Comparison of ENCODE assay signal across 16 cellular contexts in the genomic region with DNA sequence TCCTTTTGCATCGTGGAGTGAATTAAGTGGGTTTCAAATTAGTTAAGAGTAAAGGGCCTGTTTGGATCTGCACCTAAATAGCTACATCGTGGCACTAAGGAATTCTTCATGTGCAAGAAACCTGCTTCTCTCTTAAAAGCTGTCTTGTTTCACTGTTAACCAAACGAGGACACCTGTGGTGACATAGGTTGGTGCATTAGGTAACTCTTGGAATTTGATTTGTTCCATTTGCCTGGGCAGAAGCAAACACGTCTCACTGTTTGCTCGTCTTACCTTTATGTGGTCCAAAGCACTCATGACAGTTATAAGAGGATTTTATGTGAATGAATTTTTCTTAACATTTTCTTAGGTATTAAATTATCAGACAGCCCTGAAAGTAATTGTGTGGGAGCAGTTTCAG.
A peak's percentile ranks its signal among the peaks of the same experiment; 100 is the strongest.
DNase-seq lines count a peak whose midpoint lies in the region; ATAC-seq, FAIRE-seq and TF ChIP-seq lines count a peak whose summit lies in the region.
"Had no signal": no experiment of that assay in that cellular context is flagged by ENCODE, and none has a peak within 500 bp of the region (broad histone marks: within the 10 kb centered on the region; RNA-seq: fewer than 3 reads in every experiment).

No MANE protein-coding gene starts in this region.

- no peak overlapping the region for H2AFZ ChIP-seq in HepG2 (ENCODE audit: low read length)

- no peak overlapping the region for H3K4me3 ChIP-seq in HepG2 (replicated peaks in 1 of 3; ENCODE audit: insufficient read depth in 1 of 3, low read depth in 2 of 3, low read length in 3 of 3)
- no peak overlapping the region for H3K4me3 ChIP-seq in suprapubic skin
- H3K4me3 ChIP-seq in ascending aorta = no peak overlapping the region

- no peak for DNase-seq in activated CD8-positive, alpha-beta T cell treated with anti-CD3 and anti-CD28 coated beads for 36 hours
- DNase-seq in activated CD8-positive, alpha-beta T cell treated with anti-CD3 and anti-CD28 coated beads, Interleukin-2, amount 10 ng/mL, durations not matched to agents 7 days and 5 days = no peak
- DNase-seq in HepG2 (ENCODE audit: low spot score) (peak; percentile 13), suprapubic skin (ENCODE audit: low spot score in 2 of 2) (no peak), ascending aorta (ENCODE audit: low spot score in 2 of 2) (no peak), mucosa of gallbladder (ENCODE audit: low spot score) (no peak), kidney glomerular epithelial cell (lab: John Stamatoyannopoulos, UW) (no peak)
- DNase-seq: activated naive CD4-positive, alpha-beta T cell; head of caudate nucleus; NCI-H1092; SHP77 treated with DMSO at 0.1 percent for 48 hours; stimulated activated CD4-positive, alpha-beta T cell treated with anti-CD3 and anti-CD28 coated beads, Interleukin-12 subunit alpha, Interleukin-12 subunit beta, amount 100 ng/mL, for 4 hours; T-helper 2 cell had no signal

- H3K79me2 ChIP-seq in HepG2 (ENCODE audit: insufficient read depth, low read length) = peaks cover 71% of the 10 kb centered on the region

- no peaks in the 10 kb centered on the region for H3K9me3 Mint-ChIP-seq in activated CD8-positive, alpha-beta T cell treated with anti-CD3 and anti-CD28 coated beads for 36 hours
- no peaks in the 10 kb centered on the region for H3K9me3 Mint-ChIP-seq in activated CD8-positive, alpha-beta T cell treated with anti-CD3 and anti-CD28 coated beads, Interleukin-2, amount 10 ng/mL, durations not matched to agents 7 days and 5 days (ENCODE audit: insufficient read depth)
- no peaks in the 10 kb centered on the region for H3K9me3 Mint-ChIP-seq in activated T-helper 17 cell treated with anti-CD3 and anti-CD28 coated beads, Interleukin-2, amount 50 U/mL, for 72 hours
- H3K9me3 Mint-ChIP-seq: dendritic cell treated with granulocyte-macrophage colony-stimulating factor and Interleukin-4, amounts not matched to agents 40 ng/mL and 50 ng/mL, for 4 days had no signal

- peaks cover 6% of the 10 kb centered on the region; the same call in 1 of the 2 replicates for H4K20me1 ChIP-seq in HepG2 (ENCODE audit: insufficient read depth, low read length)

- no peaks in the 10 kb centered on the region for H3K27me3 ChIP-seq in HepG2 (ENCODE audit: control insufficient read depth in 1 of 2, insufficient read depth in 2 of 2, low read length in 2 of 2)
- no peaks in the 10 kb centered on the region for H3K27me3 ChIP-seq in suprapubic skin
- no peaks in the 10 kb centered on the region for H3K27me3 ChIP-seq in ascending aorta

- H3K4me3 Mint-ChIP-seq in activated CD8-positive, alpha-beta T cell treated with anti-CD3 and anti-CD28 coated beads for 36 hours = no peak overlapping the region
- no peak overlapping the region for H3K4me3 Mint-ChIP-seq in activated CD8-positive, alpha-beta T cell treated with anti-CD3 and anti-CD28 coated beads, Interleukin-2, amount 10 ng/mL, durations not matched to agents 7 days and 5 days
- peak overlapping the region; percentile 13 for H3K4me3 Mint-ChIP-seq in activated T-helper 17 cell treated with anti-CD3 and anti-CD28 coated beads, Interleukin-2, amount 50 U/mL, for 72 hours
- H3K4me3 Mint-ChIP-seq: dendritic cell treated with granulocyte-macrophage colony-stimulating factor and Interleukin-4, amounts not matched to agents 40 ng/mL and 50 ng/mL, for 4 days had no signal

- H3K27ac ChIP-seq in HepG2 (ENCODE audit: extremely low read length, insufficient read depth, low read length) (no peak overlapping the region), suprapubic skin (peak overlapping the region; percentile 20), ascending aorta (no peak overlapping the region)

- peak overlapping the region; percentile 18 for H3K27ac Mint-ChIP-seq in activated CD8-positive, alpha-beta T cell treated with anti-CD3 and anti-CD28 coated beads for 36 hours
- H3K27ac Mint-ChIP-seq in activated CD8-positive, alpha-beta T cell treated with anti-CD3 and anti-CD28 coated beads, Interleukin-2, amount 10 ng/mL, durations not matched to agents 7 days and 5 days = no peak overlapping the region
- peak overlapping the region; percentile 74 for H3K27ac Mint-ChIP-seq in activated T-helper 17 cell treated with anti-CD3 and anti-CD28 coated beads, Interleukin-2, amount 50 U/mL, for 72 hours
- H3K27ac Mint-ChIP-seq: dendritic cell treated with granulocyte-macrophage colony-stimulating factor and Interleukin-4, amounts not matched to agents 40 ng/mL and 50 ng/mL, for 4 days had no signal

- H3K4me1 ChIP-seq in HepG2 (ENCODE audit: insufficient read depth, low read length) (peaks cover 15% of the 10 kb centered on the region), suprapubic skin (peaks cover 82% of the 10 kb centered on the region), ascending aorta (peaks cover 5 to 46% of the 10 kb centered on the region in 2 donors)

- H3K27me3 Mint-ChIP-seq in activated CD8-positive, alpha-beta T cell treated with anti-CD3 and anti-CD28 coated beads for 36 hours = no peaks in the 10 kb centered on the region
- H3K27me3 Mint-ChIP-seq in activated CD8-positive, alpha-beta T cell treated with anti-CD3 and anti-CD28 coated beads, Interleukin-2, amount 10 ng/mL, durations not matched to agents 7 days and 5 days (ENCODE audit: low read depth) = no peaks in the 10 kb centered on the region
- H3K27me3 Mint-ChIP-seq in activated T-helper 17 cell treated with anti-CD3 and anti-CD28 coated beads, Interleukin-2, amount 50 U/mL, for 72 hours = no peaks in the 10 kb centered on the region
- H3K27me3 Mint-ChIP-seq: dendritic cell treated with granulocyte-macrophage colony-stimulating factor and Interleukin-4, amounts not matched to agents 40 ng/mL and 50 ng/mL, for 4 days had no signal

- H3K4me2 ChIP-seq in HepG2 (ENCODE audit: low read depth, low read length) = no peak overlapping the region

- no TSS peak for BruUV-seq in HepG2 (replicated peaks; lab: Mats Ljungman, UMichigan)

- intact Hi-C loops in activated CD8-positive, alpha-beta T cell treated with anti-CD3 and anti-CD28 coated beads for 36 hours (cut with micrococcal nuclease) = no loop called here
- intact Hi-C loops in HepG2 (cut with micrococcal nuclease; ENCODE audit: unreplicated experiment) (no loop called here), ascending aorta (cut with DNase I) (no loop called here)

- WGBS in HepG2 (ENCODE audit: low lambda C conversion rate) = 74% methylated on average over 5 of the region's 5 CpGs
- 54% methylated on average over 5 of the region's 5 CpGs for WGBS in suprapubic skin

- ATAC-seq in activated CD8-positive, alpha-beta T cell treated with anti-CD3 and anti-CD28 coated beads for 36 hours = no peak
- ATAC-seq in activated CD8-positive, alpha-beta T cell treated with anti-CD3 and anti-CD28 coated beads, Interleukin-2, amount 10 ng/mL, durations not matched to agents 7 days and 5 days = no peak
- no peak for ATAC-seq in activated T-helper 17 cell treated with anti-CD3 and anti-CD28 coated beads, Interleukin-2, amount 50 U/mL, for 72 hours (replicated peaks)
- no peak for ATAC-seq in HepG2

- CTCF ChIA-PET in activated CD8-positive, alpha-beta T cell treated with anti-CD3 and anti-CD28 coated beads for 36 hours (lab: Charles Lee) = interaction anchor here (0.7 to 1.5 kb wide), 7 partner anchors 10 to 73 kb away, joined by 3 to 5 read pairs (median 3); no protein-coding TSS in a partner anchor
- CTCF ChIA-PET in activated CD8-positive, alpha-beta T cell treated with anti-CD3 and anti-CD28 coated beads, Interleukin-2, amount 10 ng/mL, durations not matched to agents 7 days and 5 days (lab: Charles Lee) = interaction anchor here (1.0 to 1.5 kb wide), 4 partner anchors 21 to 70 kb away, joined by 3 to 4 read pairs (median 3); no protein-coding TSS in a partner anchor
- CTCF ChIA-PET in HepG2 (lab: Yijun Ruan, JAX; ENCODE audit: low intra/inter-chr PET ratio, low total read pairs) = no interaction called here

- H3K36me3 Mint-ChIP-seq in activated CD8-positive, alpha-beta T cell treated with anti-CD3 and anti-CD28 coated beads for 36 hours (ENCODE audit: low read depth) = peaks cover 27% of the 10 kb centered on the region
- peaks cover 16% of the 10 kb centered on the region for H3K36me3 Mint-ChIP-seq in activated CD8-positive, alpha-beta T cell treated with anti-CD3 and anti-CD28 coated beads, Interleukin-2, amount 10 ng/mL, durations not matched to agents 7 days and 5 days (ENCODE audit: low read depth)
- peaks cover 60% of the 10 kb centered on the region for H3K36me3 Mint-ChIP-seq in activated T-helper 17 cell treated with anti-CD3 and anti-CD28 coated beads, Interleukin-2, amount 50 U/mL, for 72 hours (ENCODE audit: low read depth)

- H3K9me3 ChIP-seq in HepG2 (ENCODE audit: low read length) = no peaks in the 10 kb centered on the region
- no peaks in the 10 kb centered on the region for H3K9me3 ChIP-seq in suprapubic skin
- no peaks in the 10 kb centered on the region for H3K9me3 ChIP-seq in ascending aorta

- no peak overlapping the region for H3K9ac ChIP-seq in HepG2 (ENCODE audit: insufficient read depth, low read depth, low read length)

- TF ChIP-seq RAD21 in HepG2 (CRISPR knock-in tag; IDR thresholded peaks at IDR 0.05) = no peak

- POLR2A ChIA-PET in activated CD8-positive, alpha-beta T cell treated with anti-CD3 and anti-CD28 coated beads for 36 hours (lab: Charles Lee) = interaction anchor here (0.6 to 2.9 kb wide), 4 partner anchors 10 to 36 kb away, joined by 3 to 9 read pairs (median 5); no protein-coding TSS in a partner anchor
- POLR2A ChIA-PET in activated CD8-positive, alpha-beta T cell treated with anti-CD3 and anti-CD28 coated beads, Interleukin-2, amount 10 ng/mL, durations not matched to agents 7 days and 5 days (lab: Charles Lee) = interaction anchor here (0.6 to 1.4 kb wide), 3 partner anchors 10 to 302 kb away, joined by 3 to 5 read pairs (median 5); no protein-coding TSS in a partner anchor
- POLR2A ChIA-PET in HepG2 (lab: Yijun Ruan, JAX) = interaction anchor here (1.9 kb wide), 1 partner anchor 12 kb away, joined by 5 read pairs; no protein-coding TSS in a partner anchor

- TF ChIP-seq POLR2A in HepG2 (IDR thresholded peaks at IDR 0.05; ENCODE audit: insufficient read depth in 1 of 2, low read depth in 2 of 2, low read length in 2 of 2) (no peak), suprapubic skin (IDR thresholded peaks at IDR 0.05) (no peak)

- in situ Hi-C loops in HepG2 (cut with HindIII; ENCODE audit: extremely low pct_ligation_motif_present, low pct_unique_long_range_greater_than_20kb) = no loop called here

- H3K36me3 ChIP-seq in HepG2 (replicated peaks in 1 of 2; ENCODE audit: control insufficient read depth in 1 of 2, insufficient read depth in 2 of 2, low read length in 2 of 2) (no peaks in the 10 kb centered on the region), suprapubic skin (no peaks in the 10 kb centered on the region), ascending aorta (no peaks in the 10 kb centered on the region)

- TF ChIP-seq EP300 in HepG2 (IDR thresholded peaks at IDR 0.05; ENCODE audit: low read depth in 2 of 2, low read length in 2 of 2) (no peak), HepG2 (CRISPR knock-in tag; IDR thresholded peaks at IDR 0.05; ENCODE audit: borderline replicate concordance) (no peak), suprapubic skin (IDR thresholded peaks at IDR 0.05) (no peak)

- H3K4me1 Mint-ChIP-seq in activated CD8-positive, alpha-beta T cell treated with anti-CD3 and anti-CD28 coated beads for 36 hours (ENCODE audit: low read depth) = peaks cover 80% of the 10 kb centered on the region
- peaks cover 58% of the 10 kb centered on the region for H3K4me1 Mint-ChIP-seq in activated CD8-positive, alpha-beta T cell treated with anti-CD3 and anti-CD28 coated beads, Interleukin-2, amount 10 ng/mL, durations not matched to agents 7 days and 5 days (ENCODE audit: low read depth)
- H3K4me1 Mint-ChIP-seq in activated T-helper 17 cell treated with anti-CD3 and anti-CD28 coated beads, Interleukin-2, amount 50 U/mL, for 72 hours = peaks cover 53% of the 10 kb centered on the region

- FAIRE-seq in HepG2 (lab: Jason Lieb, UNC) = peak; percentile 28
- FAIRE-seq: A204.1 had no signal

- no peak for TF ChIP-seq CTCF in activated CD8-positive, alpha-beta T cell treated with anti-CD3 and anti-CD28 coated beads for 36 hours (IDR thresholded peaks at IDR 0.05)
- TF ChIP-seq CTCF in HepG2 (CRISPR knock-in tag; IDR thresholded peaks at IDR 0.05) (no peak), suprapubic skin (IDR thresholded peaks at IDR 0.05) (no peak), ascending aorta (IDR thresholded peaks at IDR 0.05) (no peak)
